ENCODE assay signal across 8 cellular contexts in the genomic region with DNA sequence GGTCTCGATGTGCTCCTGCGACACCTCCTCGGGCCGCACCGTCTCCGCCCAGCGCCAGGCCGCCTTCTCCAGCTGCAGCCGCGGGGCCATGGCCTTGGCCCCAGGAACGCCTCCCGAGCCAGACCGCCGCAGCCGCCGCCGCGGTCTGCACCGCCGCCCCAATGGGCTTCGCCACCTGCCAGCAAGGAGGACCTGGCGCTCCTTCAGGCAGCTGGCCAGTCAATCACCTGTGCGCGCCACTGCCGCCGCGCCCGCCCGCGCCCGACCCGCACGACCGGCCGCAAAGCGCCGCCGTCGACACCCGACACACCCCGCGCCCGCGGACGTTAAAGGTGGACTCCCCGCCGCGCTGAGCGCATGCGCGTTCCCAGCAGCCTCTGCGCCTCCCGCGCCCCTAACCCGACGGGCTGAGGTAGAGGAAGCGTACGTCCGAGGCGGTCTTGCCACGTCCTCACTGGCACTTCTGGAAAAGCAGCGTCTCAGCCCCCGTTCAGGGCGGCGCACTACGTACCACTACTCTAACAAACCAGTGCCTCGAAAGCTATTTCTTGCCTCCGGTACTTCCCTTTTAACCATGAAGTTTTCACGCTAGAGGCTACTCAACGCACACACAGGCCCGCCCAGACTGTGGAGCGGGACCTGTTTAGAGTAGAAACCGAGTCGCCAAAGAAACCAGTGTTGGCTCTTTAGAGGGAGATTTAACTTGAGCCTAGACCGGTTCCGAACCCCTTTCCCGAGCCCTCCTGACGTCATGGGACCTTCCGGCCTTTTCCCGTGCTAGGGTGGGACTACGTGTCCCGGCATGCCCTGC. TPM values are rescaled to one million over a fixed set of nuclear protein-coding genes. Genes with fewer than 3 reads are reported as not detected.
DNase-seq lines count a peak whose midpoint lies in the region; ATAC-seq and TF ChIP-seq lines count a peak whose summit lies in the region.

A gene with protein sequence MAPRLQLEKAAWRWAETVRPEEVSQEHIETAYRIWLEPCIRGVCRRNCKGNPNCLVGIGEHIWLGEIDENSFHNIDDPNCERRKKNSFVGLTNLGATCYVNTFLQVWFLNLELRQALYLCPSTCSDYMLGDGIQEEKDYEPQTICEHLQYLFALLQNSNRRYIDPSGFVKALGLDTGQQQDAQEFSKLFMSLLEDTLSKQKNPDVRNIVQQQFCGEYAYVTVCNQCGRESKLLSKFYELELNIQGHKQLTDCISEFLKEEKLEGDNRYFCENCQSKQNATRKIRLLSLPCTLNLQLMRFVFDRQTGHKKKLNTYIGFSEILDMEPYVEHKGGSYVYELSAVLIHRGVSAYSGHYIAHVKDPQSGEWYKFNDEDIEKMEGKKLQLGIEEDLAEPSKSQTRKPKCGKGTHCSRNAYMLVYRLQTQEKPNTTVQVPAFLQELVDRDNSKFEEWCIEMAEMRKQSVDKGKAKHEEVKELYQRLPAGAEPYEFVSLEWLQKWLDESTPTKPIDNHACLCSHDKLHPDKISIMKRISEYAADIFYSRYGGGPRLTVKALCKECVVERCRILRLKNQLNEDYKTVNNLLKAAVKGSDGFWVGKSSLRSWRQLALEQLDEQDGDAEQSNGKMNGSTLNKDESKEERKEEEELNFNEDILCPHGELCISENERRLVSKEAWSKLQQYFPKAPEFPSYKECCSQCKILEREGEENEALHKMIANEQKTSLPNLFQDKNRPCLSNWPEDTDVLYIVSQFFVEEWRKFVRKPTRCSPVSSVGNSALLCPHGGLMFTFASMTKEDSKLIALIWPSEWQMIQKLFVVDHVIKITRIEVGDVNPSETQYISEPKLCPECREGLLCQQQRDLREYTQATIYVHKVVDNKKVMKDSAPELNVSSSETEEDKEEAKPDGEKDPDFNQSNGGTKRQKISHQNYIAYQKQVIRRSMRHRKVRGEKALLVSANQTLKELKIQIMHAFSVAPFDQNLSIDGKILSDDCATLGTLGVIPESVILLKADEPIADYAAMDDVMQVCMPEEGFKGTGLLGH (minus strand): TSS at position 282 of the 811 bp plus-strand sequence. CDS start 192 bp downstream, at position 90.

- DNase-seq in NCI-H1930 (lab: John Stamatoyannopoulos, UW) (peak; percentile 94 to 97), anterior cingulate cortex (lab: John Stamatoyannopoulos, UW) (peak; percentile 73 to 98 (median 94)), right atrium auricular region (ENCODE audit: low spot score) (peak; percentile 96), psoas muscle (peak; percentile 97 to 99)

- WGBS in psoas muscle, 3 donors: 0% methylated on average over 59 to 82 of the region's 82 CpGs
- WGBS in urinary bladder: under 1% methylated on average over 82 of the region's 82 CpGs

- H3K27me3 ChIP-seq in right atrium auricular region: no peaks in the 10 kb centered on the region
- no peaks in the 10 kb centered on the region for H3K27me3 ChIP-seq in psoas muscle (ENCODE audit: insufficient read depth in 3 of 3, low read length in 2 of 3)

- intact Hi-C loops in T-helper 2 cell treated with Interferon-gamma antibody and Interleukin-4, amounts not matched to agents 100 ng/mL and 5 ng/mL, for 36 hours (cut with micrococcal nuclease): loop anchor here (1.0 to 10.0 kb wide), 5 partner anchors 242 to 669 kb away; a partner anchor contains a TSS
- intact Hi-C loops in psoas muscle (cut with DNase I): no loop called here

- H3K4me3 ChIP-seq in right atrium auricular region (peak within 1 kb of the TSS; percentile 77 to 91), psoas muscle (peak within 1 kb of the TSS; percentile 82), urinary bladder (ENCODE audit: low read depth, low read length) (peak within 1 kb of the TSS; percentile 84)

- H3K27ac ChIP-seq in right atrium auricular region (peak within 1 kb of the TSS; percentile 99 to 100), psoas muscle (peak within 1 kb of the TSS; percentile 100), urinary bladder (ENCODE audit: low read depth) (peak within 1 kb of the TSS; percentile 100)

- ATAC-seq in GM18505 (IDR thresholded peaks at IDR 0.05; ENCODE audit: unreplicated experiment): peak; percentile 67
- peak; percentile 55 for ATAC-seq in HG02973 (IDR thresholded peaks at IDR 0.05; ENCODE audit: unreplicated experiment)
- peak; percentile 93 to 96 (median 95) for ATAC-seq in psoas muscle

- TF ChIP-seq CTCF in right atrium auricular region (IDR thresholded peaks at IDR 0.05) (peak in 1 of 2 donors; percentile 0), psoas muscle (IDR thresholded peaks at IDR 0.05) (no peak)

- H3K9me3 ChIP-seq in right atrium auricular region: no peaks in the 10 kb centered on the region
- no peaks in the 10 kb centered on the region for H3K9me3 ChIP-seq in psoas muscle

- peak; percentile 99 for TF ChIP-seq POLR2A in GM18505 (IDR thresholded peaks at IDR 0.05; ENCODE audit: borderline replicate concordance, extremely low read depth, insufficient read depth, insufficient read length)

- H3K36me3 ChIP-seq in right atrium auricular region: no peaks in the 10 kb centered on the region
- H3K36me3 ChIP-seq in psoas muscle (ENCODE audit: insufficient read depth in 1 of 2, low read depth in 1 of 2): no peaks in the 10 kb centered on the region
- H3K36me3 ChIP-seq in urinary bladder (ENCODE audit: insufficient read depth): no peaks in the 10 kb centered on the region

- H3K4me1 ChIP-seq in right atrium auricular region: peaks cover 0 to 23% of the 10 kb centered on the region in 2 donors
- H3K4me1 ChIP-seq in psoas muscle: peaks cover 8% of the 10 kb centered on the region
- H3K4me1 ChIP-seq in urinary bladder (ENCODE audit: insufficient read depth): no peaks in the 10 kb centered on the region

RNA-seq across cellular contexts. Expression of the gene that starts here (rescaled TPM):
- total RNA-seq in T-helper 2 cell treated with Interferon-gamma antibody and Interleukin-4, amounts not matched to agents 100 ng/mL and 5 ng/mL, for 36 hours: 81.4 and 86.8 TPM in 2 replicates
- 10 to 100 TPM; 24.1 to 31.0 TPM for total RNA-seq in right atrium auricular region
- 10 to 100 TPM; 20.3 to 35.9 (median 21.4) TPM for total RNA-seq in psoas muscle
- 10 to 100 TPM in 2 of 3 donors, 1 to 10 TPM in 1; 9.7 to 19.9 (median 13.0) TPM for polyA plus RNA-seq in psoas muscle
- 97.1 TPM for total RNA-seq in urinary bladder
- 25.1 TPM for polyA plus RNA-seq in urinary bladder

Comparison
In these comparisons a context has a peak if more than half of its experiments do, and no peak if none do; other contexts are left out.
1. Peak in every context shown above with its lines: DNase-seq, ATAC-seq, H3K4me3 ChIP-seq and H3K27ac ChIP-seq.